ENCODE assay signal across 8 cellular contexts in genomic region chr17:44556114-44556853, GRCh38. TPM values are rescaled to one million over a fixed set of nuclear protein-coding genes. Genes with fewer than 3 reads are reported as not detected.
A peak's percentile ranks its signal among the peaks of the same experiment; 100 is the strongest.
DNase-seq lines count a peak whose midpoint lies in the region; ATAC-seq and TF ChIP-seq lines count a peak whose summit lies in the region.

No MANE protein-coding gene starts in this region.

- H3K27ac ChIP-seq in WERI-Rb-1: peak overlapping the region; percentile 39; the same call in 1 of the 2 replicates

- TF ChIP-seq CTCF in WERI-Rb-1 (IDR thresholded peaks at IDR 0.05; ENCODE audit: low read depth, low read length) (no peak), fibroblast of pulmonary artery (IDR thresholded peaks at IDR 0.05; ENCODE audit: low read length, missing control alignments) (no peak)

- H3K4me3 ChIP-seq in WERI-Rb-1 (ENCODE audit: low read depth, low read length) (peak overlapping the region; percentile 72), fibroblast of pulmonary artery (replicated peaks; ENCODE audit: low read depth, low read length) (peak overlapping the region; percentile 84)

- no peaks in the 10 kb centered on the region for H3K9me3 ChIP-seq in WERI-Rb-1 (ENCODE audit: severe bottlenecking)

- no peak overlapping the region for H3K27ac Mint-ChIP-seq in activated T-cell treated with anti-CD3 and anti-CD28 coated beads, Interleukin-2, amount 50 U/mL, for 24 hours
- H3K27ac Mint-ChIP-seq in naive B cell: peak overlapping the region; percentile 1 to 98 (median 87)

- DNase-seq in activated T-cell treated with anti-CD3 and anti-CD28 coated beads, Interleukin-2, amount 50 U/mL, for 24 hours: peak; percentile 42
- DNase-seq in activated T-cell treated with anti-CD3 and anti-CD28 coated beads, Interleukin-2, amount 50 U/mL, for 1 hour: no peak
- DNase-seq in NCI-H1105 (lab: John Stamatoyannopoulos, UW): peak; percentile 6
- DNase-seq in WERI-Rb-1: peak; percentile 37
- peak; percentile 66 for DNase-seq in fibroblast of pulmonary artery (ENCODE audit: low read depth)
- DNase-seq in naive B cell: peak; percentile 54

- H3K36me3 ChIP-seq in WERI-Rb-1: peaks cover 3% of the 10 kb centered on the region; the same call in 1 of the 2 replicates

- peak overlapping the region; percentile 83 for H3K4me3 Mint-ChIP-seq in activated T-cell treated with anti-CD3 and anti-CD28 coated beads, Interleukin-2, amount 50 U/mL, for 24 hours
- peak overlapping the region; percentile 82 to 99 (median 95) for H3K4me3 Mint-ChIP-seq in naive B cell

- H3K27me3 Mint-ChIP-seq in activated T-cell treated with anti-CD3 and anti-CD28 coated beads, Interleukin-2, amount 50 U/mL, for 24 hours: peaks cover 80% of the 10 kb centered on the region
- peaks cover 42 to 54% (median 44%) of the 10 kb centered on the region in 3 donors for H3K27me3 Mint-ChIP-seq in naive B cell

- no peaks in the 10 kb centered on the region for H3K27me3 ChIP-seq in WERI-Rb-1 (ENCODE audit: insufficient read depth, low read depth, severe bottlenecking)

- no peaks in the 10 kb centered on the region for H3K36me3 Mint-ChIP-seq in activated T-cell treated with anti-CD3 and anti-CD28 coated beads, Interleukin-2, amount 50 U/mL, for 24 hours (ENCODE audit: low read depth)
- peaks cover 0 to 8% of the 10 kb centered on the region in 2 donors for H3K36me3 Mint-ChIP-seq in naive B cell

- ATAC-seq in naive B cell (ENCODE audit: low read depth in 2 of 2) (peak; percentile 73 to 75), GM21528 (IDR thresholded peaks at IDR 0.05; ENCODE audit: low FRiP score, unreplicated experiment) (no peak), GM18867 (IDR thresholded peaks at IDR 0.05; ENCODE audit: unreplicated experiment) (no peak)

- peaks cover 24% of the 10 kb centered on the region for H3K4me1 Mint-ChIP-seq in activated T-cell treated with anti-CD3 and anti-CD28 coated beads, Interleukin-2, amount 50 U/mL, for 24 hours (ENCODE audit: low read depth)
- H3K4me1 Mint-ChIP-seq in naive B cell: peaks cover 22 to 34% (median 23%) of the 10 kb centered on the region in 3 donors

- no peaks in the 10 kb centered on the region for H3K9me3 Mint-ChIP-seq in activated T-cell treated with anti-CD3 and anti-CD28 coated beads, Interleukin-2, amount 50 U/mL, for 24 hours
- peaks cover 0 to 4% (median 3%) of the 10 kb centered on the region in 7 donors for H3K9me3 Mint-ChIP-seq in naive B cell

RNA-seq across cellular contexts. Expression of gene FZD2, which starts 1.0 kb away (rescaled TPM):
- polyA plus RNA-seq in naive B cell (ENCODE audit: low read depth in 6 of 6): under 1 TPM; 0.21 to 0.52 (median 0.41) TPM

RNA-seq across cellular contexts. Expression of gene GPATCH8, which starts 53.1 kb away (rescaled TPM):
- polyA plus RNA-seq in naive B cell (ENCODE audit: low read depth in 6 of 6): 10 to 100 TPM in 5 of 6 donors, 1 to 10 TPM in 1; 9.9 to 79.3 (median 38.6) TPM

Comparison
In these comparisons a context has a peak if more than half of its experiments do, and no peak if none do; other contexts are left out.
1. ATAC-seq: peak in naive B cell (2 of 2); none in GM21528 (single experiment) and GM18867 (single experiment).